ENCODE assay signal across 11 cellular contexts in the genomic region with DNA sequence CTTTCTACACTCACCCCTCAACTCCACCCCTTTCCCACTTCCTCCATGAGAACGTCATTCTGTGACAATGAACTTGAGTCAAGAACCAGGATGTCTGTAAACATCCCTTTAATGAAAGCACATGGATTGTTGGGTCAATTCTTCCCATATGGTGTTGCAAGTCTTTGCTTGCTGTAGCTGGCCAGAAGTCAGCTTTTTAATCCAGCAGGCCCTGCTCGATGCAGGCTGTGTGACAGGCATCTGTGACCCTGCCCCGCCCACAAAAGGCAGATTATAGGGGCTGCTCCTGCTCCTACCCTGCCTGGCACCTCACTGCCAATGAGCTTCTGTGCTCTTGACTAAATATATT.
DNase-seq lines count a peak whose midpoint lies in the region; ATAC-seq, FAIRE-seq and TF ChIP-seq lines count a peak whose summit lies in the region.
"Had no signal": no experiment of that assay in that cellular context is flagged by ENCODE, and none has a peak within 500 bp of the region (broad histone marks: within the 10 kb centered on the region; RNA-seq: fewer than 3 reads in every experiment).

No MANE protein-coding gene starts in this region.

- H3K27ac ChIP-seq in BLaER1 treated with 17β-estradiol and CSF1 and Interleukin-3, amounts not matched to agents 10 nM and 100 nM = peak overlapping the region in 3 of 11 experiments; percentile 22 to 67 (median 62); a peak in 2 of 22 replicates
- peak overlapping the region; percentile 10 for H3K27ac ChIP-seq in endothelial cell of umbilical vein (ENCODE audit: insufficient read depth, low read depth, low read length)
- peak overlapping the region; percentile 98 for H3K27ac ChIP-seq in osteoblast (ENCODE audit: low read depth, low read length)
- no peak overlapping the region for H3K27ac ChIP-seq in caudate nucleus (ENCODE audit: low read depth, low read length)

- H3K4me1 ChIP-seq in BLaER1 treated with 17β-estradiol and CSF1 and Interleukin-3, amounts not matched to agents 10 nM and 100 nM = peaks cover 35 to 59% (median 48%) of the 10 kb centered on the region in 10 experiments
- H3K4me1 ChIP-seq in endothelial cell of umbilical vein (ENCODE audit: control insufficient read depth, extremely low read depth, insufficient read depth, low read length) (peaks cover 54% of the 10 kb centered on the region), osteoblast (ENCODE audit: insufficient read depth, low read length) (peaks cover 54% of the 10 kb centered on the region)

- ATAC-seq in HG03095 (IDR thresholded peaks at IDR 0.05; ENCODE audit: unreplicated experiment) (no peak), GM19452 (IDR thresholded peaks at IDR 0.05; ENCODE audit: unreplicated experiment) (no peak)
- ATAC-seq: activated CD8-positive, alpha-beta T cell treated with anti-CD3 and anti-CD28 coated beads, Interleukin-2, amount 10 ng/mL, durations not matched to agents 7 days and 5 days had no signal

- TF ChIP-seq POLR2A in endothelial cell of umbilical vein (IDR thresholded peaks at IDR 0.05; ENCODE audit: low read depth, low read length) = no peak

- peak; percentile 68 for FAIRE-seq in endothelial cell of umbilical vein (lab: Jason Lieb, UNC)

- CTCF ChIA-PET in endothelial cell of umbilical vein (lab: Charles Lee) = interaction anchor here (0.6 to 1.5 kb wide), 3 partner anchors 14 to 335 kb away, joined by 3 to 7 read pairs (median 4); no protein-coding TSS in a partner anchor

- dilution Hi-C loops in endothelial cell of umbilical vein (cut with MboI; ENCODE audit: extremely low pct_ligation_motif_present, low sequenced_read_pairs) = no loop called here

- H3K27me3 ChIP-seq in BLaER1 treated with 17β-estradiol and CSF1 and Interleukin-3, amounts not matched to agents 10 nM and 100 nM = no peaks in the 10 kb centered on the region
- H3K27me3 ChIP-seq in endothelial cell of umbilical vein (ENCODE audit: control insufficient read depth in 2 of 2, insufficient read depth in 2 of 2, low read length in 2 of 2) (no peaks in the 10 kb centered on the region), osteoblast (ENCODE audit: insufficient read depth, low read length) (no peaks in the 10 kb centered on the region)

- H4K20me1 ChIP-seq in BLaER1 treated with 17β-estradiol and CSF1 and Interleukin-3, amounts not matched to agents 10 nM and 100 nM = no peaks in the 10 kb centered on the region
- H4K20me1 ChIP-seq in endothelial cell of umbilical vein (replicated peaks; ENCODE audit: control insufficient read depth, extremely low read depth, insufficient read depth, low read length) (no peaks in the 10 kb centered on the region), osteoblast (ENCODE audit: insufficient read depth, low read length) (peaks cover 4% of the 10 kb centered on the region)

- H3K9ac ChIP-seq in BLaER1 treated with 17β-estradiol and CSF1 and Interleukin-3, amounts not matched to agents 10 nM and 100 nM = peak overlapping the region in 1 of 11 experiments; percentile 31; a peak in 1 of 22 replicates
- no peak overlapping the region for H3K9ac ChIP-seq in endothelial cell of umbilical vein (replicated peaks; ENCODE audit: extremely low read depth, insufficient read depth, low read length)

- peak overlapping the region in 7 of 11 experiments; percentile 1 to 83 (median 32); a peak in 9 of 22 replicates for H3K4me2 ChIP-seq in BLaER1 treated with 17β-estradiol and CSF1 and Interleukin-3, amounts not matched to agents 10 nM and 100 nM
- H3K4me2 ChIP-seq in endothelial cell of umbilical vein (ENCODE audit: insufficient read depth, low read length) = no peak overlapping the region
- H3K4me2 ChIP-seq in osteoblast (ENCODE audit: insufficient read depth, low read length) = peak overlapping the region; percentile 89

- TF ChIP-seq CTCF in endothelial cell of umbilical vein (IDR thresholded peaks at IDR 0.05; ENCODE audit: extremely low read depth in 1 of 2, insufficient read depth in 1 of 2, low read depth in 1 of 2, low read length in 2 of 2) (no peak), osteoblast (IDR thresholded peaks at IDR 0.05; ENCODE audit: extremely low read depth, low read depth, low read length) (no peak)

- H3K4me3 ChIP-seq in BLaER1 treated with 17β-estradiol and CSF1 and Interleukin-3, amounts not matched to agents 10 nM and 100 nM = no peak overlapping the region
- H3K4me3 ChIP-seq in endothelial cell of umbilical vein (replicated peaks in 1 of 3; ENCODE audit: insufficient read depth in 1 of 3, low read depth in 1 of 3, low read length in 3 of 3) = no peak overlapping the region
- no peak overlapping the region for H3K4me3 ChIP-seq in osteoblast (ENCODE audit: insufficient read depth, low read length)

- no peaks in the 10 kb centered on the region for H3K9me1 ChIP-seq in endothelial cell of umbilical vein (replicated peaks; ENCODE audit: control insufficient read depth, extremely low read depth, insufficient read depth, low read length)

- H3K36me3 ChIP-seq in BLaER1 treated with 17β-estradiol and CSF1 and Interleukin-3, amounts not matched to agents 10 nM and 100 nM = no peaks in the 10 kb centered on the region
- H3K36me3 ChIP-seq in endothelial cell of umbilical vein (ENCODE audit: control insufficient read depth in 2 of 2, extremely low read depth in 1 of 2, insufficient read depth in 2 of 2, low read length in 2 of 2) (no peaks in the 10 kb centered on the region), osteoblast (ENCODE audit: insufficient read depth, low read length) (peaks cover 15% of the 10 kb centered on the region)

- DNase-seq in MV-4-11 (lab: John Stamatoyannopoulos, UW) (peak; percentile 72), endothelial cell of umbilical vein (ENCODE audit: low read depth, low spot score) (peak; percentile 57), osteoblast (ENCODE audit: insufficient read length, low spot score, missing footprints) (no peak), caudate nucleus (lab: John Stamatoyannopoulos, UW) (no peak), NCI-H526 treated with DMSO at 0.1 percent for 48 hours (lab: John Stamatoyannopoulos, UW) (no peak)
- DNase-seq: activated CD8-positive, alpha-beta T cell treated with anti-CD3 and anti-CD28 coated beads, Interleukin-2, amount 10 ng/mL, durations not matched to agents 7 days and 5 days; GDM1; NCI-H1436 had no signal

- H3K79me2 ChIP-seq in endothelial cell of umbilical vein (ENCODE audit: control insufficient read depth, insufficient read depth, low read length) (peaks cover 92% of the 10 kb centered on the region), osteoblast (ENCODE audit: insufficient read depth, low read length) (peaks cover 98% of the 10 kb centered on the region)

- no peaks in the 10 kb centered on the region; a peak in 1 of 22 replicates for H3K9me3 ChIP-seq in BLaER1 treated with 17β-estradiol and CSF1 and Interleukin-3, amounts not matched to agents 10 nM and 100 nM (replicated peaks in 1 of 11)
- H3K9me3 ChIP-seq in endothelial cell of umbilical vein (replicated peaks; ENCODE audit: control insufficient read depth, insufficient read depth, low read length) (no peaks in the 10 kb centered on the region), osteoblast (ENCODE audit: low read depth, low read length) (no peaks in the 10 kb centered on the region)

- H2AFZ ChIP-seq in endothelial cell of umbilical vein (ENCODE audit: low read depth, low read length) (no peak overlapping the region), osteoblast (ENCODE audit: low read length) (no peak overlapping the region)

- intact Hi-C loops in endothelial cell of umbilical vein (cut with micrococcal nuclease) = loop anchor here (10.0 kb wide), 1 partner anchor 1737 kb away; the partner anchor contains the start of gene NBEA

- POLR2A ChIA-PET in endothelial cell of umbilical vein (lab: Charles Lee) = no interaction called here

- BruUV-seq in endothelial cell of umbilical vein (replicated peaks; lab: Mats Ljungman, UMichigan) = no TSS peak

TF ChIP-seq in endothelial cell of umbilical vein, 7 proteins besides CTCF, POLR2A, EP300 and RAD21:
- no peak for TF ChIP-seq EZH2 (IDR thresholded peaks at IDR 0.05; ENCODE audit: borderline replicate concordance, low read depth, low read length, severe bottlenecking)
- no peak for TF ChIP-seq POLR2AphosphoS5 (IDR thresholded peaks at IDR 0.05; ENCODE audit: insufficient read depth, low read depth, low read length)
- no peak for TF ChIP-seq JUN (IDR thresholded peaks at IDR 0.05; ENCODE audit: borderline replicate concordance, insufficient read depth, insufficient read length, low read depth)
- TF ChIP-seq MYC (IDR thresholded peaks at IDR 0.05; ENCODE audit: low read depth, low read length) = no peak
- TF ChIP-seq, protein P1, sequence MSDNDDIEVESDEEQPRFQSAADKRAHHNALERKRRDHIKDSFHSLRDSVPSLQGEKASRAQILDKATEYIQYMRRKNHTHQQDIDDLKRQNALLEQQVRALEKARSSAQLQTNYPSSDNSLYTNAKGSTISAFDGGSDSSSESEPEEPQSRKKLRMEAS (IDR thresholded peaks at IDR 0.05; ENCODE audit: insufficient read depth, insufficient read length) = no peak
- no peak for TF ChIP-seq GATA2 (IDR thresholded peaks at IDR 0.05; ENCODE audit: insufficient read depth, insufficient read length, low read depth, low read length)
- TF ChIP-seq FOS (IDR thresholded peaks at IDR 0.05; ENCODE audit: borderline replicate concordance, insufficient read depth, low read length) = no peak

Comparison
In these comparisons a context has a peak if more than half of its experiments do, and no peak if none do; other contexts are left out.
1. DNase-seq: peak in MV-4-11 (single experiment) and endothelial cell of umbilical vein (single experiment); none in osteoblast (single experiment), caudate nucleus (0 of 61) and NCI-H526 treated with DMSO at 0.1 percent for 48 hours (single experiment).